19 cellular contexts compared by ENCODE assay signal in genomic region chr9:96611302-96611701, GRCh38. TPM values are rescaled to one million over a fixed set of nuclear protein-coding genes. Genes with fewer than 3 reads are reported as not detected.
DNase-seq lines count a peak whose midpoint lies in the region; ATAC-seq and TF ChIP-seq lines count a peak whose summit lies in the region.
"Had no signal": no experiment of that assay in that cellular context is flagged by ENCODE, and none has a peak within 500 bp of the region (broad histone marks: within the 10 kb centered on the region; RNA-seq: fewer than 3 reads in every experiment).

No MANE protein-coding gene starts in this region.

- no peak for DNase-seq in right atrium auricular region (ENCODE audit: low spot score)
- no peak for DNase-seq in right cardiac atrium
- no peak for DNase-seq in esophagus squamous epithelium (lab: John Stamatoyannopoulos, UW)
- no peak for DNase-seq in osteocyte (ENCODE audit: extremely low spot score, unreplicated experiment)
- no peak for DNase-seq in stimulated activated CD4-positive, alpha-beta T cell treated with anti-CD3 and anti-CD28 coated beads, Interleukin-4, amount 100 ng/mL, for 24 hours
- no peak for DNase-seq in lower leg skin (ENCODE audit: low spot score in 2 of 2)
- DNase-seq in stimulated activated CD4-positive, alpha-beta T cell treated with anti-CD3 and anti-CD28 coated beads, Interleukin-1b, Interleukin-23, amount 100 ng/mL, for 48 hours, result no peak
- DNase-seq: activated CD8-positive, alpha-beta T cell treated with anti-CD3 and anti-CD28 coated beads, Interleukin-2, amount 10 ng/mL, durations not matched to agents 7 days and 5 days; activated T-cell treated with anti-CD3 and anti-CD28 coated beads, Interleukin-2, amount 50 U/mL, for 24 hours; CD4-positive, alpha-beta memory T cell; NCI-H2227 treated with DMSO at 0.1 percent for 48 hours; stimulated activated CD4-positive, alpha-beta T cell treated with anti-CD3 and anti-CD28 coated beads, Interleukin-2, amount 100 ng/mL, for 48 hours; stimulated activated naive CD8-positive, alpha-beta T cell treated with anti-CD3 and anti-CD28 coated beads, Interleukin-15, amount 100 ng/mL, for 72 hours had no signal

- H3K36me3 Mint-ChIP-seq in osteocyte (ENCODE audit: unreplicated experiment), result no peaks in the 10 kb centered on the region
- H3K36me3 Mint-ChIP-seq: activated naive CD4-positive, alpha-beta T cell treated with anti-CD3 and anti-CD28 coated beads, Interleukin-2, amount 50 U/mL, for 72 hours; CD4-positive, alpha-beta memory T cell had no signal

- H3K27me3 Mint-ChIP-seq in osteocyte (ENCODE audit: unreplicated experiment), result no peaks in the 10 kb centered on the region

- no peaks in the 10 kb centered on the region for H3K36me3 ChIP-seq in right atrium auricular region
- H3K36me3 ChIP-seq in esophagus squamous epithelium, result no peaks in the 10 kb centered on the region
- H3K36me3 ChIP-seq: gastrocnemius medialis, vagina had no signal

- H3K27ac Mint-ChIP-seq in osteocyte (ENCODE audit: unreplicated experiment), result peak overlapping the region; percentile 79
- H3K27ac Mint-ChIP-seq: activated CD8-positive, alpha-beta T cell treated with anti-CD3 and anti-CD28 coated beads, Interleukin-2, amount 10 ng/mL, durations not matched to agents 7 days and 5 days; activated naive CD4-positive, alpha-beta T cell treated with anti-CD3 and anti-CD28 coated beads, Interleukin-2, amount 50 U/mL, for 72 hours; activated T-cell treated with anti-CD3 and anti-CD28 coated beads, Interleukin-2, amount 50 U/mL, for 24 hours; CD4-positive, alpha-beta memory T cell; stimulated activated naive CD8-positive, alpha-beta T cell treated with anti-CD3 and anti-CD28 coated beads, Interleukin-15, amount 100 ng/mL, for 72 hours had no signal

- no peaks in the 10 kb centered on the region for H3K9me3 ChIP-seq in right atrium auricular region
- no peaks in the 10 kb centered on the region for H3K9me3 ChIP-seq in right cardiac atrium (ENCODE audit: control insufficient read depth, low read length)
- no peaks in the 10 kb centered on the region for H3K9me3 ChIP-seq in esophagus squamous epithelium
- H3K9me3 ChIP-seq: body of pancreas, gastrocnemius medialis, vagina had no signal

- H3K4me1 ChIP-seq in right atrium auricular region, result peaks cover 0 to 21% of the 10 kb centered on the region in 2 donors
- no peaks in the 10 kb centered on the region for H3K4me1 ChIP-seq in right cardiac atrium (ENCODE audit: control insufficient read depth, insufficient read depth, low read length)
- H3K4me1 ChIP-seq in esophagus squamous epithelium, result peaks cover 9 to 32% (median 16%) of the 10 kb centered on the region in 3 donors

- H3K4me3 ChIP-seq in right atrium auricular region (no peak overlapping the region), right cardiac atrium (ENCODE audit: low read length) (no peak overlapping the region), esophagus squamous epithelium (no peak overlapping the region), lower leg skin (ENCODE audit: low read depth, poor library complexity, severe bottlenecking) (no peak overlapping the region)
- H3K4me3 ChIP-seq: body of pancreas, vagina had no signal

- no peaks in the 10 kb centered on the region for H3K9me3 Mint-ChIP-seq in osteocyte (ENCODE audit: unreplicated experiment)
- H3K9me3 Mint-ChIP-seq: activated naive CD4-positive, alpha-beta T cell treated with anti-CD3 and anti-CD28 coated beads, Interleukin-2, amount 50 U/mL, for 72 hours; activated T-cell treated with anti-CD3 and anti-CD28 coated beads, Interleukin-2, amount 50 U/mL, for 24 hours; CD4-positive, alpha-beta memory T cell; stimulated activated naive CD8-positive, alpha-beta T cell treated with anti-CD3 and anti-CD28 coated beads, Interleukin-15, amount 100 ng/mL, for 72 hours had no signal

- TF ChIP-seq POLR2A in esophagus squamous epithelium (IDR thresholded peaks at IDR 0.05), result no peak
- TF ChIP-seq POLR2A in lower leg skin (IDR thresholded peaks at IDR 0.05), result no peak

- peak overlapping the region; percentile 71 to 82 for H3K27ac ChIP-seq in right atrium auricular region
- no peak overlapping the region for H3K27ac ChIP-seq in right cardiac atrium (ENCODE audit: low read length)
- peak overlapping the region; percentile 0 to 73 (median 48) for H3K27ac ChIP-seq in esophagus squamous epithelium
- H3K27ac ChIP-seq: vagina had no signal

- H3K4me1 Mint-ChIP-seq in osteocyte (ENCODE audit: unreplicated experiment), result peaks cover 28% of the 10 kb centered on the region
- H3K4me1 Mint-ChIP-seq: stimulated activated naive CD8-positive, alpha-beta T cell treated with anti-CD3 and anti-CD28 coated beads, Interleukin-15, amount 100 ng/mL, for 72 hours had no signal

- H3K4me3 Mint-ChIP-seq in osteocyte (ENCODE audit: unreplicated experiment), result no peak overlapping the region
- H3K4me3 Mint-ChIP-seq: activated CD8-positive, alpha-beta T cell treated with anti-CD3 and anti-CD28 coated beads, Interleukin-2, amount 10 ng/mL, durations not matched to agents 7 days and 5 days; activated T-cell treated with anti-CD3 and anti-CD28 coated beads, Interleukin-2, amount 50 U/mL, for 24 hours; CD4-positive, alpha-beta memory T cell; stimulated activated naive CD8-positive, alpha-beta T cell treated with anti-CD3 and anti-CD28 coated beads, Interleukin-15, amount 100 ng/mL, for 72 hours had no signal

- no peak for TF ChIP-seq CTCF in right atrium auricular region (IDR thresholded peaks at IDR 0.05)
- no peak for TF ChIP-seq CTCF in esophagus squamous epithelium (IDR thresholded peaks at IDR 0.05)
- TF ChIP-seq CTCF in osteocyte (IDR thresholded peaks at IDR 0.05), result no peak
- no peak for TF ChIP-seq CTCF in lower leg skin (IDR thresholded peaks at IDR 0.05)

- intact Hi-C loops in right cardiac atrium (cut with DNase I), result no loop called here
- intact Hi-C loops in esophagus squamous epithelium (cut with DNase I), result no loop called here
- intact Hi-C loops in lower leg skin (cut with DNase I; ENCODE audit: low total_unique reads), result no loop called here

- 89% methylated on average over 3 of the region's 3 CpGs for WGBS in right cardiac atrium
- WGBS in esophagus squamous epithelium, 2 donors, result 86 to 96% methylated on average over 3 of the region's 3 CpGs
- WGBS in lower leg skin, 2 donors, result 73 to 92% methylated on average over 3 of the region's 3 CpGs

- H3K27me3 ChIP-seq in right atrium auricular region, result no peaks in the 10 kb centered on the region
- no peaks in the 10 kb centered on the region for H3K27me3 ChIP-seq in right cardiac atrium (ENCODE audit: control insufficient read depth, insufficient read depth)
- H3K27me3 ChIP-seq in esophagus squamous epithelium, result no peaks in the 10 kb centered on the region
- H3K27me3 ChIP-seq: body of pancreas, gastrocnemius medialis, vagina had no signal

- ATAC-seq in right cardiac atrium, result no peak
- ATAC-seq in HG03457 (IDR thresholded peaks at IDR 0.05; ENCODE audit: unreplicated experiment), result no peak
- ATAC-seq: activated CD8-positive, alpha-beta T cell treated with anti-CD3 and anti-CD28 coated beads, Interleukin-2, amount 10 ng/mL, durations not matched to agents 7 days and 5 days; activated naive CD4-positive, alpha-beta T cell treated with anti-CD3 and anti-CD28 coated beads, Interleukin-2, amount 50 U/mL, for 72 hours; HCT116; stimulated activated naive CD8-positive, alpha-beta T cell treated with anti-CD3 and anti-CD28 coated beads, Interleukin-15, amount 100 ng/mL, for 72 hours had no signal

RNA-seq across cellular contexts. Expression of gene CDC14B, which starts 8.3 kb away (rescaled TPM):
- 10 to 100 TPM; 18.4 to 19.2 TPM for total RNA-seq in right atrium auricular region
- 10 to 100 TPM; 14.4 to 15.7 (median 15.4) TPM for total RNA-seq in right cardiac atrium
- 5.9 TPM for polyA plus RNA-seq in right cardiac atrium
- total RNA-seq in esophagus squamous epithelium, result 10 to 100 TPM in 2 of 4 donors, 1 to 10 TPM in 2; 2.7 to 14.8 (median 9.1) TPM
- total RNA-seq in osteocyte, result 16.6 and 18.6 TPM in 2 replicates
- total RNA-seq in lower leg skin, result 10 to 100 TPM in 1 of 4 donors, 1 to 10 TPM in 3; 5.8 to 10.9 (median 8.0) TPM

RNA-seq across cellular contexts. Expression of gene PRXL2C, which starts 43.8 kb away (rescaled TPM):
- 10 to 100 TPM; 14.2 to 22.4 TPM for total RNA-seq in right atrium auricular region
- total RNA-seq in right cardiac atrium, result 10 to 100 TPM; 12.0 to 27.3 (median 15.9) TPM
- 10.6 TPM for polyA plus RNA-seq in right cardiac atrium
- total RNA-seq in esophagus squamous epithelium, result 10 to 100 TPM in 1 of 4 donors, 1 to 10 TPM in 2, under 1 TPM in 1; 0.95 to 12.2 (median 5.6) TPM
- 19.8 and 23.9 TPM in 2 replicates for total RNA-seq in osteocyte
- total RNA-seq in lower leg skin, result 10 to 100 TPM in 2 of 4 donors, 1 to 10 TPM in 2; 6.1 to 12.4 (median 9.4) TPM
